ENCODE assay signal across 21 cellular contexts in the genomic region with DNA sequence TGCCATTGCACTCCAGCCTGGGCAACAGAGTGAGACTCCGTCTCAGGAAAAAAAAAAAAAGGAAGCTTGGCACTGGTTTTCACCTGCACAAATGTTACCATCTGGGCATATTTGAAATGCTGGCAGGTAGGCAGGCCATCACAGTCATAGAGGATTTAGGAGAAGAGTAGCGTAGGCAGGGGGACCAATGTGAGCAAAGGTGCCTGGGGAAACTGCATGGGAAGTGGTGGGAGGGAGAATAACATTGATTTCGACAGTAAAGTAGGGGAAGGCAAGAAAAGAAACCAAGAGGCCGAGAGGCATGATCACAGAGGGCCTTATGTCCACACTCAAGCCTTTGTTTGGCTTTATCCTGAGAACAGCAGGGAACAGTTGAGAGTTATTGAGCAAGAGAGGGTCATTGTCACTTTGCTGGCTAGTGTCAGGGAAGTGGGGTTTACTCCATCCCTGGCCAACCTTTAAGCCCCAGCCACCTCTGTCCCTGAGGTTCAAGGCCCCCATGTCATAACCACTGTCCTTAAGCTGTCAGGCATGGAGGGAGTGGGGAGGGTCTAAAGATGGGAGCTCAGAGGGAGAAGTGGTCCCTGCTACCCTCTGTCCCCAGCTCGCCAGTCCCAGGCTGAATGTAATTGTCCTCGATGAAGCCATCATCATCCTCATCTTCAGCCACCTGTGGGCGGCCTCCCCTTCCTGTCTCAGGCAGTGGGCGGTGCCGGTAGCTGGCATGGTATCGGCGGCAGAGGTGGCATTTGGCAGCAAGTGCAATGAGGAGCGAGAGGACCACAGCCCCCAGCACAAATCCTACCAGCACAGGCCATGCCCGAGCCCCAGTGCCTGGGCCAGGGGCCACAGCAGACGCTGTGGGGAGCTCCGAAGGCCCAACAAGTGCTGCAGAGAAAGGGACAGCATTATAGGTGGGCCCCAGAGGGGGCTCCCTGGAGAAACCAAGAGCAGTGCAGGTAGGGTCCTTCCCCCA. TPM values are rescaled to one million over a fixed set of nuclear protein-coding genes. Genes with fewer than 3 reads are reported as not detected.
DNase-seq lines count a peak whose midpoint lies in the region; ATAC-seq and TF ChIP-seq lines count a peak whose summit lies in the region.
"Had no signal": no experiment of that assay in that cellular context is flagged by ENCODE, and none has a peak within 500 bp of the region (broad histone marks: within the 10 kb centered on the region; RNA-seq: fewer than 3 reads in every experiment).

No MANE protein-coding gene starts in this region.

- no peaks in the 10 kb centered on the region for H3K36me3 Mint-ChIP-seq in activated T-cell treated with anti-CD3 and anti-CD28 coated beads, Interleukin-2, amount 50 U/mL, for 4 hours (ENCODE audit: insufficient read depth)
- H3K36me3 Mint-ChIP-seq: natural killer cell had no signal

- ATAC-seq in activated T-cell treated with anti-CD3 and anti-CD28 coated beads, Interleukin-2, amount 50 U/mL, for 4 hours, result no peak
- ATAC-seq: A549, natural killer cell, Right ventricle myocardium inferior had no signal

- H3K27ac ChIP-seq in esophagus squamous epithelium, result no peak overlapping the region
- H3K27ac ChIP-seq: A549; BLaER1 treated with 17β-estradiol and CSF1 and Interleukin-3, amounts not matched to agents 10 nM and 100 nM; esophagus muscularis mucosa; suprapubic skin had no signal

- TF ChIP-seq POLR2A in esophagus squamous epithelium (IDR thresholded peaks at IDR 0.05), result no peak

- peaks cover 0 to 19% (median 0%) of the 10 kb centered on the region in 3 donors for H3K36me3 ChIP-seq in esophagus squamous epithelium
- H3K36me3 ChIP-seq: BLaER1 treated with 17β-estradiol and CSF1 and Interleukin-3, amounts not matched to agents 10 nM and 100 nM; esophagus muscularis mucosa; suprapubic skin had no signal

- no peak overlapping the region for H3K4me3 Mint-ChIP-seq in activated T-cell treated with anti-CD3 and anti-CD28 coated beads, Interleukin-2, amount 50 U/mL, for 4 hours
- H3K4me3 Mint-ChIP-seq: activated T-helper 1 cell treated with anti-CD3 and anti-CD28 coated beads, Interleukin-12 subunit alpha, Interleukin-12 subunit beta, Interleukin-2, Interleukin-4 antibody, amounts not matched to agents 30 ng/mL and 10 ng/mL and 1 ng/mL, durations not matched to agents 14 hours and 24 hours and 36 hours; natural killer cell; T-helper 1 cell treated with Interleukin-12 subunit alpha and Interleukin-12 subunit beta and Interleukin-4 antibody, amounts not matched to agents 30 μg/mL and 1 μg/mL, for 36 hours had no signal

- H3K9me3 Mint-ChIP-seq in activated T-cell treated with anti-CD3 and anti-CD28 coated beads, Interleukin-2, amount 50 U/mL, for 4 hours, result no peaks in the 10 kb centered on the region
- H3K9me3 Mint-ChIP-seq: activated T-helper 1 cell treated with anti-CD3 and anti-CD28 coated beads, Interleukin-12 subunit alpha, Interleukin-12 subunit beta, Interleukin-2, Interleukin-4 antibody, amounts not matched to agents 30 ng/mL and 10 ng/mL and 1 ng/mL, durations not matched to agents 14 hours and 24 hours and 36 hours; natural killer cell; T-helper 1 cell treated with Interleukin-12 subunit alpha and Interleukin-12 subunit beta and Interleukin-4 antibody, amounts not matched to agents 30 μg/mL and 1 μg/mL, for 36 hours had no signal

- peaks cover 0 to 21% (median 3%) of the 10 kb centered on the region in 3 donors for H3K4me1 ChIP-seq in esophagus squamous epithelium
- H3K4me1 ChIP-seq: A549, esophagus muscularis mucosa had no signal

- no peaks in the 10 kb centered on the region for H3K9me3 ChIP-seq in esophagus squamous epithelium
- H3K9me3 ChIP-seq: A549; BLaER1 treated with 17β-estradiol and CSF1 and Interleukin-3, amounts not matched to agents 10 nM and 100 nM; esophagus muscularis mucosa; suprapubic skin had no signal

- no peak for TF ChIP-seq CTCF in esophagus squamous epithelium (IDR thresholded peaks at IDR 0.05)

- H3K4me3 ChIP-seq in esophagus squamous epithelium, result no peak overlapping the region
- H3K4me3 ChIP-seq: A549; BLaER1 treated with 17β-estradiol and CSF1 and Interleukin-3, amounts not matched to agents 10 nM and 100 nM; esophagus muscularis mucosa; suprapubic skin had no signal

- H3K27me3 ChIP-seq in esophagus squamous epithelium, result no peaks in the 10 kb centered on the region
- H3K27me3 ChIP-seq: BLaER1 treated with 17β-estradiol and CSF1 and Interleukin-3, amounts not matched to agents 10 nM and 100 nM; suprapubic skin had no signal

- H3K27me3 Mint-ChIP-seq in activated T-cell treated with anti-CD3 and anti-CD28 coated beads, Interleukin-2, amount 50 U/mL, for 4 hours (ENCODE audit: low read depth), result peaks cover 15% of the 10 kb centered on the region

- DNase-seq in 8988T (peak; percentile 2), NCI-H69 (lab: John Stamatoyannopoulos, UW) (peak; percentile 24), globus pallidus (ENCODE audit: low spot score) (peak; percentile 76), pons (ENCODE audit: low spot score) (peak; percentile 92), mesenteric fat pad (ENCODE audit: low spot score) (no peak), esophagus squamous epithelium (lab: John Stamatoyannopoulos, UW) (no peak)
- no peak for DNase-seq in activated CD4-positive, alpha-beta T cell treated with anti-CD3 and anti-CD28 coated beads for 4 hours
- no peak for DNase-seq in activated T-cell treated with anti-CD3 and anti-CD28 coated beads, Interleukin-2, amount 50 U/mL, for 4 hours
- DNase-seq: Kasumi-1; natural killer cell; NCI-H1105; NK-92 treated with Interleukin-12 subunit alpha and Interleukin-12 subunit beta, amount 100 ng/mL, for 24 hours had no signal

- H3K4me1 Mint-ChIP-seq in activated T-cell treated with anti-CD3 and anti-CD28 coated beads, Interleukin-2, amount 50 U/mL, for 4 hours (ENCODE audit: low read depth), result no peaks in the 10 kb centered on the region

- WGBS in esophagus squamous epithelium, 2 donors, result 84 to 88% methylated on average over 4 of the region's 15 CpGs

- intact Hi-C loops in esophagus squamous epithelium (cut with DNase I), result no loop called here

RNA-seq across cellular contexts. Expression of gene C1orf210, which starts 2.9 kb away (rescaled TPM):
- total RNA-seq in mesenteric fat pad (not detected), esophagus squamous epithelium (10 to 100 TPM in 2 of 4 donors, 1 to 10 TPM in 2; 7.9 to 16.2 (median 11.4) TPM)
- not detected for total RNA-seq in activated T-cell treated with anti-CD3 and anti-CD28 coated beads, Interleukin-2, amount 50 U/mL, for 4 hours
- total RNA-seq: activated T-helper 1 cell treated with anti-CD3 and anti-CD28 coated beads, Interleukin-12 subunit alpha, Interleukin-12 subunit beta, Interleukin-2, Interleukin-4 antibody, amounts not matched to agents 30 ng/mL and 10 ng/mL and 1 ng/mL, durations not matched to agents 14 hours and 24 hours and 36 hours; esophagus muscularis mucosa; glomerular endothelial cell; lung microvascular endothelial cell; natural killer cell; Right ventricle myocardium inferior had no signal

RNA-seq across cellular contexts. Expression of gene TMEM125, which starts 12.7 kb away (rescaled TPM):
- total RNA-seq in mesenteric fat pad (not detected), esophagus squamous epithelium (10 to 100 TPM in 2 of 4 donors, 1 to 10 TPM in 2; 4.2 to 15.5 (median 10.2) TPM)
- not detected for total RNA-seq in activated T-cell treated with anti-CD3 and anti-CD28 coated beads, Interleukin-2, amount 50 U/mL, for 4 hours
- total RNA-seq: activated T-helper 1 cell treated with anti-CD3 and anti-CD28 coated beads, Interleukin-12 subunit alpha, Interleukin-12 subunit beta, Interleukin-2, Interleukin-4 antibody, amounts not matched to agents 30 ng/mL and 10 ng/mL and 1 ng/mL, durations not matched to agents 14 hours and 24 hours and 36 hours; glomerular endothelial cell; lung microvascular endothelial cell; natural killer cell; Right ventricle myocardium inferior had no signal

RNA-seq across cellular contexts. Expression of gene TIE1, which starts 18.3 kb away (rescaled TPM):
- total RNA-seq in mesenteric fat pad (42.6 TPM), esophagus squamous epithelium (10 to 100 TPM in 1 of 4 donors, 1 to 10 TPM in 3; 3.1 to 16.6 (median 5.9) TPM)
- total RNA-seq in activated T-cell treated with anti-CD3 and anti-CD28 coated beads, Interleukin-2, amount 50 U/mL, for 4 hours, result under 1 TPM; 0.18 to 0.27 (median 0.24) TPM

RNA-seq across cellular contexts. Expression of gene MPL, which starts 55.1 kb away (rescaled TPM):
- total RNA-seq in mesenteric fat pad, result 0.39 TPM
- not detected for total RNA-seq in esophagus squamous epithelium
- total RNA-seq in activated T-cell treated with anti-CD3 and anti-CD28 coated beads, Interleukin-2, amount 50 U/mL, for 4 hours, result not detected
- total RNA-seq: activated T-helper 1 cell treated with anti-CD3 and anti-CD28 coated beads, Interleukin-12 subunit alpha, Interleukin-12 subunit beta, Interleukin-2, Interleukin-4 antibody, amounts not matched to agents 30 ng/mL and 10 ng/mL and 1 ng/mL, durations not matched to agents 14 hours and 24 hours and 36 hours; glomerular endothelial cell; suprapubic skin had no signal

Comparison
In these comparisons a context has a peak if more than half of its experiments do, and no peak if none do; other contexts are left out.
1. DNase-seq: peak in 8988T (single experiment), NCI-H69 (single experiment), globus pallidus (single experiment) and pons (single experiment); none in mesenteric fat pad (single experiment), esophagus squamous epithelium (single experiment), activated CD4-positive, alpha-beta T cell treated with anti-CD3 and anti-CD28 coated beads for 4 hours (0 of 2) and activated T-cell treated with anti-CD3 and anti-CD28 coated beads, Interleukin-2, amount 50 U/mL, for 4 hours (single experiment).